Comparison of ENCODE assay signal across 7 cellular contexts in genomic region chr9:112485574-112485973, GRCh38. TPM values are rescaled to one million over a fixed set of nuclear protein-coding genes. Genes with fewer than 3 reads are reported as not detected.
DNase-seq lines count a peak whose midpoint lies in the region; ATAC-seq and TF ChIP-seq lines count a peak whose summit lies in the region.

No MANE protein-coding gene starts in this region.

- no peak for TF ChIP-seq EP300 in esophagus muscularis mucosa (IDR thresholded peaks at IDR 0.05)

- WGBS in esophagus muscularis mucosa, result 86% methylated on average over 3 of the region's 3 CpGs

- H3K27me3 ChIP-seq in GM06990 (replicated peaks; ENCODE audit: control insufficient read depth, insufficient read depth, low read length) (no peaks in the 10 kb centered on the region), neutrophil (no peaks in the 10 kb centered on the region), esophagus muscularis mucosa (no peaks in the 10 kb centered on the region)

- H3K4me1 ChIP-seq in neutrophil (ENCODE audit: control insufficient read depth in 1 of 2, insufficient read depth in 1 of 2, low read depth in 1 of 2, low read length in 1 of 2) (peaks cover 16 to 18% of the 10 kb centered on the region in 2 experiments), esophagus muscularis mucosa (peaks cover 5 to 20% (median 15%) of the 10 kb centered on the region in 4 donors)

- H3K4me3 ChIP-seq in GM06990 (replicated peaks; ENCODE audit: low read depth, low read length) (peak overlapping the region; percentile 94), LNCaP clone FGC (ENCODE audit: low read depth, low read length) (peak overlapping the region; percentile 88), neutrophil (ENCODE audit: low read depth in 1 of 2, low read length in 1 of 2) (peak overlapping the region in 1 of 2 experiments; percentile 75), esophagus muscularis mucosa (peak overlapping the region in 1 of 4 donors; percentile 91)

- ATAC-seq in HG02623 (IDR thresholded peaks at IDR 0.05; ENCODE audit: unreplicated experiment) (no peak), HG02571 (IDR thresholded peaks at IDR 0.05; ENCODE audit: unreplicated experiment) (no peak)

- DNase-seq in GM06990 (ENCODE audit: extremely low read depth, insufficient read length) (no peak), LNCaP clone FGC (ENCODE audit: low read depth) (no peak), chondrocyte (ENCODE audit: low spot score) (no peak), esophagus muscularis mucosa (ENCODE audit: extremely low spot score) (no peak)

- H3K4me1 Mint-ChIP-seq in chondrocyte (ENCODE audit: low read depth), result peaks cover 16% of the 10 kb centered on the region

- H3K27ac ChIP-seq in neutrophil (peak overlapping the region; percentile 66), esophagus muscularis mucosa (replicated peaks in 1 of 4) (no peak overlapping the region)

- no peaks in the 10 kb centered on the region for H3K27me3 Mint-ChIP-seq in chondrocyte (ENCODE audit: low read depth)

- H3K9me3 Mint-ChIP-seq in chondrocyte (ENCODE audit: low read depth), result no peaks in the 10 kb centered on the region

- H3K36me3 ChIP-seq in GM06990 (ENCODE audit: control insufficient read depth, insufficient read depth, low read length), result no peaks in the 10 kb centered on the region
- H3K36me3 ChIP-seq in neutrophil, result no peaks in the 10 kb centered on the region
- H3K36me3 ChIP-seq in esophagus muscularis mucosa, result no peaks in the 10 kb centered on the region

- intact Hi-C loops in esophagus muscularis mucosa (cut with DNase I), result loop anchor here (5.0 to 10.0 kb wide), 3 partner anchors 108 to 329 kb away; no protein-coding TSS in a partner anchor

- H3K9me3 ChIP-seq in neutrophil, result no peaks in the 10 kb centered on the region
- H3K9me3 ChIP-seq in esophagus muscularis mucosa, result no peaks in the 10 kb centered on the region

- no peaks in the 10 kb centered on the region for H3K36me3 Mint-ChIP-seq in chondrocyte (ENCODE audit: low read depth)

- no peak for TF ChIP-seq POLR2A in esophagus muscularis mucosa (IDR thresholded peaks at IDR 0.05; ENCODE audit: low read depth)

- no peak for TF ChIP-seq CTCF in GM06990 (IDR thresholded peaks at IDR 0.05; ENCODE audit: insufficient read depth, low read length, poor library complexity, severe bottlenecking)
- TF ChIP-seq CTCF in LNCaP clone FGC (IDR thresholded peaks at IDR 0.05; ENCODE audit: control insufficient read depth, extremely low read depth, insufficient read depth), result no peak
- no peak for TF ChIP-seq CTCF in chondrocyte (IDR thresholded peaks at IDR 0.05)
- no peak for TF ChIP-seq CTCF in neutrophil (IDR thresholded peaks at IDR 0.05)
- no peak for TF ChIP-seq CTCF in esophagus muscularis mucosa (IDR thresholded peaks at IDR 0.05)

- peak overlapping the region; percentile 87 for H3K4me3 Mint-ChIP-seq in chondrocyte (ENCODE audit: unreplicated experiment)

- no peak overlapping the region for H3K27ac Mint-ChIP-seq in chondrocyte (ENCODE audit: unreplicated experiment)

RNA-seq across cellular contexts. Expression of gene KIAA1958, which starts 1.1 kb away (rescaled TPM):
- total RNA-seq in chondrocyte (3.1 to 4.4 TPM (median 3.8 TPM) in 3 replicates), esophagus muscularis mucosa (1 to 10 TPM; 2.2 to 5.8 (median 3.2) TPM)
